10 cellular contexts compared by ENCODE assay signal in genomic region chr1:12899186-12899585, GRCh38. TPM values are rescaled to one million over a fixed set of nuclear protein-coding genes. Genes with fewer than 3 reads are reported as not detected.
"Had no signal": no experiment of that assay in that cellular context is flagged by ENCODE, and none has a peak within 500 bp of the region (broad histone marks: within the 10 kb centered on the region; RNA-seq: fewer than 3 reads in every experiment).

No MANE protein-coding gene starts in this region.

RNA-seq across cellular contexts. Expression of gene PRAMEF10, which starts 1.1 kb away (rescaled TPM):
- total RNA-seq: OCI-LY7, PC-3, PC-9, Peyer's patch, Right ventricle myocardium inferior, Right ventricle myocardium superior, RPMI7951, SJCRH30, SJSA1, SK-MEL-5 had no signal

RNA-seq across cellular contexts. Expression of gene PRAMEF4, which starts 13.2 kb away (rescaled TPM):
- total RNA-seq: OCI-LY7, PC-3, PC-9, Peyer's patch, Right ventricle myocardium inferior, Right ventricle myocardium superior, RPMI7951, SJCRH30, SJSA1, SK-MEL-5 had no signal

RNA-seq across cellular contexts. Expression of gene PRAMEF7, which starts 17.2 kb away (rescaled TPM):
- total RNA-seq: OCI-LY7, PC-3, PC-9, Peyer's patch, Right ventricle myocardium inferior, Right ventricle myocardium superior, RPMI7951, SJCRH30, SJSA1, SK-MEL-5 had no signal

RNA-seq across cellular contexts. Expression of gene PRAMEF2, which starts 42.3 kb away (rescaled TPM):
- total RNA-seq: OCI-LY7, PC-3, PC-9, Peyer's patch, Right ventricle myocardium inferior, Right ventricle myocardium superior, RPMI7951, SJCRH30, SJSA1, SK-MEL-5 had no signal

RNA-seq across cellular contexts. Expression of gene PRAMEF6, which starts 48.2 kb away (rescaled TPM):
- total RNA-seq: OCI-LY7, PC-3, PC-9, Peyer's patch, Right ventricle myocardium inferior, Right ventricle myocardium superior, RPMI7951, SJCRH30, SJSA1, SK-MEL-5 had no signal
